In the genomic region with DNA sequence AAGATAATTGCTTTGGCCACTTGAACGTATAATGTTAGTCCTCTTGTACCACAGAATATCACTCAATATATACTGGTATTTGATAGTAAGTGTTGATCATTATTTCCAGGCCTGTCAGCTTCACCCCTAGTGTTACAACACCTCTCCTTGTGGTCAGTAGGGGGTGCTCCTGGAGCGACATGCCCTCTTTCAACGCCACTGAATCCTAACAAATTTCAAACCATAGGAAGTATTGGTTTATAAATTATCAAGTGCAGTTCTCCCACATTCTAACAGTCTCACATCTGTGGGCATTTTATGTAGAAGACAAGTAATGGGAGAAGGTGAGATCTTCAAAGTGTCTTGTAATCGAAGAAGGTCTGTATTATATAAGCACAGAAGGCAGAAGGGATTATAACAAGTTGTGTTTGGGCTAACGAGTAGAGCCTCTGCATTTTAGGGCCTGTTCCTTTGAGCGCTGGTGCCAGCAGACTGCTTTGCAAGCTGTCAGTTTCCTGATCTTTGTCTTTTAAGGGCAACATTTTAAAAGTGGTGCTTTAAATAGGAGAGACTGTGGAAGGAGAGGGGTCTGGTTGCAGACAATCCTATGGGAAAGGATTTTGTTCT, we compare ENCODE assay signal across 9 cellular contexts. TPM values are rescaled to one million over a fixed set of nuclear protein-coding genes. Genes with fewer than 3 reads are reported as not detected.
DNase-seq lines count a peak whose midpoint lies in the region; ATAC-seq and TF ChIP-seq lines count a peak whose summit lies in the region.
"Had no signal": no experiment of that assay in that cellular context is flagged by ENCODE, and none has a peak within 500 bp of the region (broad histone marks: within the 10 kb centered on the region; RNA-seq: fewer than 3 reads in every experiment).

No MANE protein-coding gene starts in this region.

- H3K9ac ChIP-seq in H9 (ENCODE audit: extremely low read depth, insufficient read length, low read length), result no peak overlapping the region

- H3K27ac ChIP-seq in H9 (ENCODE audit: insufficient read length, low read depth, low read length), result no peak overlapping the region
- no peak overlapping the region for H3K27ac ChIP-seq in RWPE2 (ENCODE audit: poor library complexity, severe bottlenecking)

- H4K5ac ChIP-seq in H9 (ENCODE audit: insufficient read length, low read depth, low read length), result no peak overlapping the region

- H3K4ac ChIP-seq in H9 (ENCODE audit: low read depth, low read length), result no peak overlapping the region

- H3T11ph ChIP-seq in H9 (ENCODE audit: low read length), result no peak overlapping the region

- H4K91ac ChIP-seq in H9 (ENCODE audit: insufficient read length, low read depth, low read length), result no peak overlapping the region

- no peak overlapping the region for H3K14ac ChIP-seq in H9 (ENCODE audit: insufficient read depth, low read length)

- no peak overlapping the region for H2BK12ac ChIP-seq in H9 (ENCODE audit: insufficient read length, low read depth, low read length)

- H2BK20ac ChIP-seq in H9 (ENCODE audit: low read depth, low read length, poor library complexity, severe bottlenecking), result no peak overlapping the region

- H3K27me3 Mint-ChIP-seq in H9 (ENCODE audit: low read depth), result peaks cover 2% of the 10 kb centered on the region; the same call in 1 of the 2 replicates

- H3K23me2 ChIP-seq in H9 (ENCODE audit: insufficient read length, low read depth, low read length, poor library complexity, severe bottlenecking), result no peaks in the 10 kb centered on the region

- no peaks in the 10 kb centered on the region for H3K36me3 ChIP-seq in RWPE2 (ENCODE audit: low read depth)

- H3K4me3 ChIP-seq in RWPE2 (ENCODE audit: severe bottlenecking), result no peak overlapping the region

- H3K9me3 Mint-ChIP-seq in H9, result peaks cover 6 to 10% of the 10 kb centered on the region in 2 experiments

- H2AK5ac ChIP-seq in H9 (ENCODE audit: insufficient read length, low read length), result no peak overlapping the region

- no peak overlapping the region for H3K18ac ChIP-seq in H9 (ENCODE audit: insufficient read length, low read depth, low read length)

- H3K4me1 ChIP-seq in H9 (ENCODE audit: insufficient read depth, low read length) (no peaks in the 10 kb centered on the region), RWPE2 (ENCODE audit: insufficient read depth, poor library complexity, severe bottlenecking) (no peaks in the 10 kb centered on the region)

- peaks cover 2 to 3% of the 10 kb centered on the region in 2 experiments; a peak in 3 of 4 replicates for H3K4me1 Mint-ChIP-seq in H9

- no peak overlapping the region for H2BK15ac ChIP-seq in H9 (ENCODE audit: low read depth, low read length)

- TF ChIP-seq CTCF in H9 (conservative IDR thresholded peaks at IDR 0.05) (peak; percentile 82), RWPE2 (IDR thresholded peaks at IDR 0.05; ENCODE audit: poor library complexity, severe bottlenecking) (peak; percentile 27)

- H3K27ac Mint-ChIP-seq in H9, result no peak overlapping the region

- no peak overlapping the region for H4K8ac ChIP-seq in H9 (replicated peaks; ENCODE audit: insufficient read length, low read depth, low read length)

- no peaks in the 10 kb centered on the region for H3K9me3 ChIP-seq in H9 (ENCODE audit: control insufficient read depth, low read depth, low read length)
- no peaks in the 10 kb centered on the region for H3K9me3 ChIP-seq in RWPE2 (ENCODE audit: severe bottlenecking)

- WGBS in H9 (ENCODE audit: extremely low coverage, insufficient read length, low lambda C conversion rate), result no CpG with 5 or more reads among the region's 6 CpGs

- H3K79me2 ChIP-seq in H9 (ENCODE audit: insufficient read depth, low read length), result no peaks in the 10 kb centered on the region

- no peak overlapping the region for H2BK5ac ChIP-seq in H9 (ENCODE audit: insufficient read length, low read length)

- no peak overlapping the region for H3K4me2 ChIP-seq in H9 (ENCODE audit: insufficient read depth, insufficient read length, low read length)

- H2BK120ac ChIP-seq in H9 (ENCODE audit: low read depth, low read length, poor library complexity, severe bottlenecking), result no peak overlapping the region

- no peak overlapping the region for H3K56ac ChIP-seq in H9 (ENCODE audit: insufficient read length, low read depth, low read length)

- H4K20me1 ChIP-seq in H9 (ENCODE audit: control insufficient read depth, insufficient read depth, insufficient read length), result no peaks in the 10 kb centered on the region

- H3K4me3 Mint-ChIP-seq in H9, result no peak overlapping the region

- DNase-seq in Daoy (ENCODE audit: low read depth), result peak; percentile 17
- DNase-seq in H9, result peak; percentile 31
- no peak for DNase-seq in RWPE2 (ENCODE audit: low spot score)
- DNase-seq in iPS-NIHi11 (ENCODE audit: low spot score), result peak; percentile 27
- DNase-seq in occipital lobe (lab: John Stamatoyannopoulos, UW), result no peak
- no peak for DNase-seq in DMS79 (lab: John Stamatoyannopoulos, UW)
- no peak for DNase-seq in OCI-M2 (lab: John Stamatoyannopoulos, UW; ENCODE audit: unreplicated experiment)
- DNase-seq: NCI-H1436 treated with DMSO at 0.1 percent for 48 hours had no signal

- H3K36me3 Mint-ChIP-seq in H9 (ENCODE audit: insufficient read depth in 1 of 3, low read depth in 3 of 3), result peaks cover 0 to 8% (median 4%) of the 10 kb centered on the region in 3 experiments; a peak in 6 of 7 replicates

- ATAC-seq in RWPE2 (ENCODE audit: low read depth) (no peak), GM19397 (IDR thresholded peaks at IDR 0.05; ENCODE audit: unreplicated experiment) (no peak)

- H3K27me3 ChIP-seq in H9 (ENCODE audit: insufficient read depth, low read length) (no peaks in the 10 kb centered on the region), RWPE2 (ENCODE audit: insufficient read depth, poor library complexity, severe bottlenecking) (no peaks in the 10 kb centered on the region)

- no peak overlapping the region for H2AFZ ChIP-seq in H9 (ENCODE audit: low read length)

- no peaks in the 10 kb centered on the region for H3K79me1 ChIP-seq in H9 (ENCODE audit: insufficient read depth, low read depth, low read length, poor library complexity, severe bottlenecking)

- no peak overlapping the region for H3K23ac ChIP-seq in H9 (ENCODE audit: insufficient read length, low read depth, low read length)

RNA-seq across cellular contexts. Expression of a gene that starts 57.1 kb away (rescaled TPM):
- total RNA-seq in Daoy (2014; rRNA removed; shearing (Covaris generic)), result 12.1 and 17.4 TPM in 2 replicates
- total RNA-seq in H9 (2021) (11.4 and 11.5 TPM in 2 replicates), occipital lobe (49.4 TPM)

Comparison
In these comparisons a context has a peak if more than half of its experiments do, and no peak if none do; other contexts are left out.
1. DNase-seq: peak in Daoy (single experiment), H9 (single experiment) and iPS-NIHi11 (single experiment); none in RWPE2 (single experiment), occipital lobe (single experiment), DMS79 (single experiment) and OCI-M2 (single experiment).